Comparison of ENCODE assay signal across 22 cellular contexts in genomic region chr16:5791011-5791410, GRCh38.
DNase-seq lines count a peak whose midpoint lies in the region; FAIRE-seq and TF ChIP-seq lines count a peak whose summit lies in the region.
"Had no signal": no experiment of that assay in that cellular context is flagged by ENCODE, and none has a peak within 500 bp of the region (broad histone marks: within the 10 kb centered on the region; RNA-seq: fewer than 3 reads in every experiment).

No MANE protein-coding gene starts in this region.

- H3K4me3 ChIP-seq in astrocyte (ENCODE audit: insufficient read depth, low read depth, low read length) = no peak overlapping the region
- H3K4me3 ChIP-seq: K562 had no signal

- no peak overlapping the region for H3K27ac ChIP-seq in astrocyte (ENCODE audit: low read depth, low read length)
- H3K27ac ChIP-seq: C4-2B, HL-60 had no signal

- H3K36me3 Mint-ChIP-seq in Calu3 (ENCODE audit: insufficient read depth, unreplicated experiment) (no peaks in the 10 kb centered on the region), astrocyte (ENCODE audit: low read depth, unreplicated experiment) (no peaks in the 10 kb centered on the region)

- H2AFZ ChIP-seq in astrocyte (ENCODE audit: low read depth, low read length) = no peak overlapping the region

- H4K20me1 ChIP-seq in astrocyte (ENCODE audit: insufficient read depth, low read length) = no peaks in the 10 kb centered on the region

- no peaks in the 10 kb centered on the region for H3K4me1 ChIP-seq in astrocyte (ENCODE audit: insufficient read depth, low read length)
- H3K4me1 ChIP-seq: Caco-2 had no signal

- no TSS peak for BruUV-seq in Calu3 (replicated peaks; lab: Mats Ljungman, UMichigan)

- FAIRE-seq in astrocyte (lab: Jason Lieb, UNC) (no peak), RCC 7860 (lab: Jason Lieb, UNC) (no peak)
- FAIRE-seq: A204.1, GM12892, GM18507, HTR-8/SVneo, K562 had no signal

- intact Hi-C loops in Calu3 (cut with micrococcal nuclease; ENCODE audit: unreplicated experiment) = loop anchor here (2.0 to 5.0 kb wide), 3 partner anchors 34 to 60 kb away; no protein-coding TSS in a partner anchor

- H3K9me3 Mint-ChIP-seq in Calu3 (ENCODE audit: low read depth, unreplicated experiment) = peaks cover 6% of the 10 kb centered on the region
- H3K9me3 Mint-ChIP-seq in astrocyte (ENCODE audit: unreplicated experiment) = no peaks in the 10 kb centered on the region

- H3K36me3 ChIP-seq in astrocyte (ENCODE audit: insufficient read depth, low read length) = no peaks in the 10 kb centered on the region

- DNase-seq in Calu3 (peak; percentile 34), HT1080 (ENCODE audit: low read depth) (peak; percentile 25), astrocyte (ENCODE audit: low read depth) (peak; percentile 55), mucosa of gallbladder (ENCODE audit: low spot score) (peak; percentile 45), RCC 7860 (ENCODE audit: low spot score) (no peak)
- DNase-seq in stimulated activated CD4-positive, alpha-beta T cell treated with anti-CD3 and anti-CD28 coated beads, Interleukin-2, amount 100 ng/mL, for 24 hours = no peak
- DNase-seq in activated CD4-positive, alpha-beta T cell treated with anti-CD3 and anti-CD28 coated beads for 1 hour = no peak
- DNase-seq: AML-193; Caco-2; CD4-positive, alpha-beta T cell; DMS53; GDM1; GOT3; HFFc6; IMR-90 had no signal

- no peaks in the 10 kb centered on the region for H3K27me3 Mint-ChIP-seq in Calu3 (ENCODE audit: unreplicated experiment)
- no peaks in the 10 kb centered on the region for H3K27me3 Mint-ChIP-seq in astrocyte (ENCODE audit: low read depth, unreplicated experiment)
- H3K27me3 Mint-ChIP-seq: CD4-positive, alpha-beta T cell had no signal

- H3K9me3 ChIP-seq in astrocyte (ENCODE audit: insufficient read depth, low read depth, low read length) = no peaks in the 10 kb centered on the region
- H3K9me3 ChIP-seq: Caco-2 had no signal

- CTCF ChIA-PET in Calu3 (lab: Charles Lee) = interaction anchor here (0.7 to 1.9 kb wide), 5 partner anchors 16 to 760 kb away, joined by 3 to 6 read pairs (median 5); no protein-coding TSS in a partner anchor

- peaks cover 41% of the 10 kb centered on the region for H3K4me1 Mint-ChIP-seq in Calu3 (ENCODE audit: low read depth, unreplicated experiment)
- no peaks in the 10 kb centered on the region for H3K4me1 Mint-ChIP-seq in astrocyte (ENCODE audit: low read depth, unreplicated experiment)

- H3K27me3 ChIP-seq in astrocyte (ENCODE audit: insufficient read depth, low read length) = no peaks in the 10 kb centered on the region

- no peak for TF ChIP-seq CTCF in Calu3 (IDR thresholded peaks at IDR 0.05; ENCODE audit: unreplicated experiment)
- no peak for TF ChIP-seq CTCF in astrocyte (IDR thresholded peaks at IDR 0.05; ENCODE audit: insufficient read depth, low read depth, low read length)

- no peak overlapping the region for H3K27ac Mint-ChIP-seq in Calu3 (ENCODE audit: unreplicated experiment)
- H3K27ac Mint-ChIP-seq in astrocyte (ENCODE audit: unreplicated experiment) = no peak overlapping the region
- H3K27ac Mint-ChIP-seq: CD4-positive, alpha-beta T cell; HFFc6 had no signal

- H3K9ac ChIP-seq in astrocyte (ENCODE audit: low read length) = no peak overlapping the region

- no peaks in the 10 kb centered on the region for H3K79me2 ChIP-seq in astrocyte (ENCODE audit: insufficient read depth, low read length)

- peak overlapping the region; percentile 43 for H3K4me2 ChIP-seq in astrocyte (ENCODE audit: low read length)

- H3K4me3 Mint-ChIP-seq in Calu3 (ENCODE audit: low read depth, unreplicated experiment) (no peak overlapping the region), astrocyte (ENCODE audit: unreplicated experiment) (no peak overlapping the region)
- H3K4me3 Mint-ChIP-seq: CD4-positive, alpha-beta T cell; HFFc6 had no signal

Comparison
In these comparisons a context has a peak if more than half of its experiments do, and no peak if none do; other contexts are left out.
1. DNase-seq: peak in Calu3 (single experiment), HT1080 (single experiment), astrocyte (single experiment) and mucosa of gallbladder (single experiment); none in stimulated activated CD4-positive, alpha-beta T cell treated with anti-CD3 and anti-CD28 coated beads, Interleukin-2, amount 100 ng/mL, for 24 hours (0 of 2), RCC 7860 (single experiment) and activated CD4-positive, alpha-beta T cell treated with anti-CD3 and anti-CD28 coated beads for 1 hour (single experiment).